In the genomic region with DNA sequence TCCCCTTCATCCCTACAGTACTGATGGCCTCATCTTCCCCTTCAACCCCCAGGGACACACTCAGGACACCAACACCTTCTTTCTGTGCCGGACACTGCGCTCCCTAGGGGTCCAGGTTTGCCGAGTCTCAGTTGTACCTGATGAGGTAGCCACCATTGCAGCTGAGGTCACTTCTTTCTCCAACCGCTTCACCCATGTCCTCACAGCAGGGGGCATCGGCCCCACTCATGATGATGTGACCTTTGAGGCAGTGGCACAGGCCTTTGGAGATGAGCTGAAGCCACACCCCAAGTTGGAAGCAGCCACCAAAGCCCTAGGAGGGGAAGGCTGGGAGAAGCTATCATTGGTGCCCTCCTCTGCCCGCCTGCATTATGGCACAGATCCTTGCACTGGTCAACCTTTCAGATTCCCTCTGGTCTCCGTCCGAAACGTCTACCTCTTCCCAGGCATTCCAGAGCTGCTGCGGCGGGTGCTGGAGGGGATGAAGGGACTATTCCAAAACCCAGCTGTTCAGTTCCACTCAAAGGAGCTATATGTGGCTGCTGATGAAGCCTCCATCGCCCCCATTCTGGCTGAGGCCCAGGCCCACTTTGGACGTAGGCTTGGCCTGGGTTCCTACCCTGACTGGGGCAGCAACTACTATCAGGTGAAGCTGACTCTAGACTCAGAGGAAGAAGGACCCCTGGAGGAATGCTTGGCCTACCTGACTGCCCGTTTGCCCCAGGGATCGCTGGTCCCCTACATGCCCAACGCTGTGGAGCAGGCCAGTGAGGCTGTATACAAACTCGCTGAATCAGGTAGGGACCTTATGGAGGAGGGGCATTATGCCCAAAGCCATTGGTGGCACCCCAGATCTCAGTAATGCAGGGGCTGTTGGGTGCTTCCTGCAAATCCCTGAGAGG, we compare ENCODE assay signal across 1 cellular context.
TF ChIP-seq lines count a peak whose summit lies in the region.

No MANE protein-coding gene starts in this region.

TF ChIP-seq in A549, 52 proteins besides CTCF, POLR2A, EP300 and RAD21 (continued from another document):
- TF ChIP-seq, protein P1, sequence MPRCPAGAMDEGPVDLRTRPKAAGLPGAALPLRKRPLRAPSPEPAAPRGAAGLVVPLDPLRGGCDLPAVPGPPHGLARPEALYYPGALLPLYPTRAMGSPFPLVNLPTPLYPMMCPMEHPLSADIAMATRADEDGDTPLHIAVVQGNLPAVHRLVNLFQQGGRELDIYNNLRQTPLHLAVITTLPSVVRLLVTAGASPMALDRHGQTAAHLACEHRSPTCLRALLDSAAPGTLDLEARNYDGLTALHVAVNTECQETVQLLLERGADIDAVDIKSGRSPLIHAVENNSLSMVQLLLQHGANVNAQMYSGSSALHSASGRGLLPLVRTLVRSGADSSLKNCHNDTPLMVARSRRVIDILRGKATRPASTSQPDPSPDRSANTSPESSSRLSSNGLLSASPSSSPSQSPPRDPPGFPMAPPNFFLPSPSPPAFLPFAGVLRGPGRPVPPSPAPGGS (IDR thresholded peaks at IDR 0.05), result no peak
- no peak for TF ChIP-seq RCOR1 (IDR thresholded peaks at IDR 0.05; ENCODE audit: low read depth, low read length)
- no peak for TF ChIP-seq HDAC2 (IDR thresholded peaks at IDR 0.05)
- no peak for TF ChIP-seq HEYL (CRISPR knock-in tag; IDR thresholded peaks at IDR 0.05)
- no peak for TF ChIP-seq RNF2 (IDR thresholded peaks at IDR 0.05; ENCODE audit: borderline replicate concordance, low read depth)
- TF ChIP-seq NPAS2 (CRISPR knock-in tag; IDR thresholded peaks at IDR 0.05; ENCODE audit: borderline replicate concordance), result no peak
